8 cellular contexts compared by ENCODE assay signal in genomic region chr20:5413394-5413793, GRCh38.
"Had no signal": no experiment of that assay in that cellular context is flagged by ENCODE, and none has a peak within 500 bp of the region (broad histone marks: within the 10 kb centered on the region; RNA-seq: fewer than 3 reads in every experiment).

No MANE protein-coding gene starts in this region.

- FAIRE-seq: G401.6, GM12878, GM12891, GM12892, GM18507, GM19239 had no signal

- H3K4me3 ChIP-seq: GM12878 had no signal

- DNase-seq: GDM1, GF-D8 had no signal

- ATAC-seq: GM12878 had no signal
